10 cellular contexts compared by ENCODE assay signal in the genomic region with DNA sequence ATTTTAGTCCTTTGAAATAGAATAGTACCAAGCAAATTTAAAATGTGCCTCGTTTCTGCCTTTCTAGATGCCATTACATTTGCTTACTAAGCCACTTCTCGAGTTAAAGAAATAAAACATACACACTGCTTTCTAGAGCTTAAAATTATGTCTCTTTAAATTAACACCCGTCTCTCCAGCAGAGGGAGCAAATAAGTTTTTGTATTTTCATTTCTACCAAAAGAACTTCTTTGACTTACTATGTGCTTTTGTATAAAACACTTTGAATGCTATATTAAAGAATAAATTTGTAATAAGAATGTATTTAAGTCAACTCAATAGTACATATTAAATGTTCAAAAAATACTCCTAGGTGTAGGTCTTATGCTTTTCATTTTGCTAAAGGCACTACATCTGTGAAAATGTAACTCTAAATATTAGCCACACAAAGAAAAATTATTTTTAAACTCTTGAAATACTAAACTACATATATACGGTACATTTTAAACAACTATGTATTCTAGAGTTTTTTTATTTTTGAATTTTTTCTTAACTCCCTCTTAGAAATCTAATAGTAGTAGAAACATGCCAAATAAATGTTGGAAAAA.
DNase-seq lines count a peak whose midpoint lies in the region; ATAC-seq and TF ChIP-seq lines count a peak whose summit lies in the region.
"Had no signal": no experiment of that assay in that cellular context is flagged by ENCODE, and none has a peak within 500 bp of the region (broad histone marks: within the 10 kb centered on the region; RNA-seq: fewer than 3 reads in every experiment).

No MANE protein-coding gene starts in this region.

- H3K36me3 ChIP-seq in heart right ventricle = no peaks in the 10 kb centered on the region
- no peaks in the 10 kb centered on the region for H3K36me3 ChIP-seq in vagina
- H3K36me3 ChIP-seq: gastrocnemius medialis had no signal

- no peaks in the 10 kb centered on the region for H3K27me3 Mint-ChIP-seq in type B pancreatic cell

- H3K27me3 ChIP-seq in heart right ventricle (no peaks in the 10 kb centered on the region), vagina (no peaks in the 10 kb centered on the region)
- H3K27me3 ChIP-seq: gastrocnemius medialis had no signal

- 26 to 29% methylated on average over 4 of the region's 4 CpGs for WGBS in heart right ventricle, 2 donors

- peaks cover 3% of the 10 kb centered on the region for H3K9me3 Mint-ChIP-seq in type B pancreatic cell

- H3K4me3 ChIP-seq in heart right ventricle = no peak overlapping the region
- no peak overlapping the region for H3K4me3 ChIP-seq in vagina
- H3K4me3 ChIP-seq: gastrocnemius medialis had no signal

- peak in 7 of 9 donors; percentile 20 to 55 (median 35) for TF ChIP-seq CTCF in heart right ventricle (IDR thresholded peaks at IDR 0.05)
- TF ChIP-seq CTCF in type B pancreatic cell (conservative IDR thresholded peaks at IDR 0.05) = peak; percentile 77
- TF ChIP-seq CTCF in vagina (IDR thresholded peaks at IDR 0.05) = no peak

- no peaks in the 10 kb centered on the region for H3K9me3 ChIP-seq in heart right ventricle
- no peaks in the 10 kb centered on the region for H3K9me3 ChIP-seq in vagina
- H3K9me3 ChIP-seq: gastrocnemius medialis had no signal

- H3K4me1 ChIP-seq in heart right ventricle (no peaks in the 10 kb centered on the region), vagina (no peaks in the 10 kb centered on the region)
- H3K4me1 ChIP-seq: gastrocnemius medialis had no signal

- no peak for DNase-seq in heart right ventricle
- no peak for DNase-seq in Right ventricle myocardium superior
- peak; percentile 55 for DNase-seq in OCI-M1 (lab: John Stamatoyannopoulos, UW)
- DNase-seq in erythroblast (lab: John Stamatoyannopoulos, UW) = peak; percentile 6 to 30
- DNase-seq in type B pancreatic cell (ENCODE audit: extremely low spot score, unreplicated experiment) = no peak
- DNase-seq in vagina (ENCODE audit: extremely low spot score in 2 of 2) = no peak
- no peak for DNase-seq in MV-4-11 (lab: John Stamatoyannopoulos, UW)
- DNase-seq: gastrocnemius medialis, NCI-H446 treated with DMSO at 0.1 percent for 48 hours had no signal

- TF ChIP-seq POLR2A in erythroblast (IDR thresholded peaks at IDR 0.05; ENCODE audit: low read length) (no peak), vagina (IDR thresholded peaks at IDR 0.05) (no peak)

- no peaks in the 10 kb centered on the region for H3K4me1 Mint-ChIP-seq in type B pancreatic cell (ENCODE audit: unreplicated experiment)

- H3K27ac ChIP-seq in heart right ventricle (no peak overlapping the region), vagina (no peak overlapping the region)
- H3K27ac ChIP-seq: gastrocnemius medialis had no signal

- intact Hi-C loops in heart right ventricle (cut with DNase I) = no loop called here
- intact Hi-C loops in Right ventricle myocardium superior (cut with DNase I) = no loop called here
- intact Hi-C loops in vagina (cut with DNase I) = no loop called here

- no peak for ATAC-seq in heart right ventricle
- ATAC-seq in Right ventricle myocardium superior (ENCODE audit: poor library complexity) = no peak
- no peak for ATAC-seq in HG02642 (IDR thresholded peaks at IDR 0.05; ENCODE audit: poor library complexity, unreplicated experiment)
- ATAC-seq: gastrocnemius medialis had no signal

- H3K27ac Mint-ChIP-seq in type B pancreatic cell = no peak overlapping the region

- peaks cover 5% of the 10 kb centered on the region for H3K36me3 Mint-ChIP-seq in type B pancreatic cell

- H3K4me3 Mint-ChIP-seq in type B pancreatic cell = no peak overlapping the region

Comparison
In these comparisons a context has a peak if more than half of its experiments do, and no peak if none do; other contexts are left out.
1. DNase-seq: peak in OCI-M1 (single experiment) and erythroblast (2 of 2); none in heart right ventricle (0 of 2), Right ventricle myocardium superior (single experiment), type B pancreatic cell (single experiment), vagina (0 of 2) and MV-4-11 (single experiment).
2. CTCF ChIP-seq: peak in heart right ventricle (7 of 9) and type B pancreatic cell (single experiment); none in vagina (0 of 3).